8 cellular contexts compared by ENCODE assay signal in the genomic region with DNA sequence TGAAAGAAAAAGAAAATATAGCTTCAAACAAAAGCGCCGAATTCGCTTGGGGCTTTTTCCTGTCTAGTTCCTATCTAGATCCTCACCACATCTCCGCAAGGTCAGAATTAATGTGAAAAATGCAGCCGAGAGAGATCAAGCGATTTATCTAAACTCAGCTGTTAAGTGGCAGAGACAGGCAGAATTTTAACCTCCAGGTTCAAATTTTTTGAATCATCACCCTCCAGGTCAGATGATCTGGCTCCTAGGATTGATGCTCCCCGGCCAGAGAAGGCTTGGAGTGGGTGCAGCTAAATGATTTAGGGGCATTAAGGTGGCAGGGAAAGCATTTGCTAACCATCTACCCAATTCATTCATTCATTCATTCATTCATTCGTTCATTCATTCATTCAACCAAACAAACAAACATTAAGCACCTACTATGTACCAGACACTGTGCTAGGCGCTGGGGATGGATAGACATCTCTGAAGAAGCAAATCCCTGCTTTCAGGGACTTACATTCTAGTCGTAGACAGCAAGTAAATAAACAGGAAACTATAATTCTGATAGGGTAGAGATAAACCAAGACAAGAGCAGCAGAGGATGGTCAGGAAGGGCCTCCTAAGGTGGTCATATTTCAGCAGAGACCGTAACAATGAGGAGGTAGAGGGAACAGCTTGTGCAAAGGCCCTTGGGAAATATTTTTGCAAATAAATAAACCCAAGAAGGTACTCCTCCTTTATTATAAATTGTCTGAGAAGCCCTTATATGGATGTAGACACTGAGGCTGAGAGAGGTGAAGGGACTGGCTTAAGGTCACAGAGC. TPM values are rescaled to one million over a fixed set of nuclear protein-coding genes. Genes with fewer than 3 reads are reported as not detected.
DNase-seq lines count a peak whose midpoint lies in the region; ATAC-seq and TF ChIP-seq lines count a peak whose summit lies in the region.

No MANE protein-coding gene starts in this region.

- peak overlapping the region; percentile 23 for H3K4me3 ChIP-seq in mesendoderm (ENCODE audit: low read length)
- H3K4me3 ChIP-seq in aorta (ENCODE audit: low read length in 2 of 2), result no peak overlapping the region

- no peak for TF ChIP-seq CTCF in brain (conservative IDR thresholded peaks at IDR 0.05)

- peaks cover 26% of the 10 kb centered on the region for H3K36me3 Mint-ChIP-seq in stimulated activated naive CD8-positive, alpha-beta T cell treated with anti-CD3 and anti-CD28 coated beads, Interleukin-15, Interleukin-2, amounts not matched to agents 100 ng/mL and 50 ng/mL, for 24 hours (ENCODE audit: low read depth)
- H3K36me3 Mint-ChIP-seq in brain, result peaks cover 13% of the 10 kb centered on the region

- H3K27me3 ChIP-seq in mesendoderm (ENCODE audit: insufficient read depth, low read length, poor library complexity), result no peaks in the 10 kb centered on the region
- no peaks in the 10 kb centered on the region for H3K27me3 ChIP-seq in aorta (ENCODE audit: control insufficient read depth in 1 of 2, insufficient read depth in 2 of 2, low read length in 1 of 2)

- H3K23ac ChIP-seq in mesendoderm (ENCODE audit: low read length), result no peak overlapping the region

- intact Hi-C loops in aorta (cut with DNase I), result no loop called here

- peak overlapping the region; percentile 25 for H3K4ac ChIP-seq in mesendoderm (ENCODE audit: low read depth, low read length)

- no peak overlapping the region for H2BK5ac ChIP-seq in mesendoderm (ENCODE audit: low read length)

- H3K27ac Mint-ChIP-seq in stimulated activated naive CD8-positive, alpha-beta T cell treated with anti-CD3 and anti-CD28 coated beads, Interleukin-15, Interleukin-2, amounts not matched to agents 100 ng/mL and 50 ng/mL, for 24 hours, result peak overlapping the region; percentile 97
- H3K27ac Mint-ChIP-seq in brain, result peak overlapping the region; percentile 93 to 99 (median 99)

- H3K79me1 ChIP-seq in mesendoderm (ENCODE audit: low read length), result peaks cover 5% of the 10 kb centered on the region

- H2BK120ac ChIP-seq in mesendoderm (ENCODE audit: low read depth, low read length), result no peak overlapping the region

- no peak overlapping the region for H4K8ac ChIP-seq in mesendoderm (ENCODE audit: low read depth, low read length)

- H3K56ac ChIP-seq in mesendoderm (ENCODE audit: low read length), result peak overlapping the region; percentile 94

- peaks cover 68% of the 10 kb centered on the region for H3K4me1 Mint-ChIP-seq in stimulated activated naive CD8-positive, alpha-beta T cell treated with anti-CD3 and anti-CD28 coated beads, Interleukin-15, Interleukin-2, amounts not matched to agents 100 ng/mL and 50 ng/mL, for 24 hours (ENCODE audit: low read depth)
- peaks cover 74% of the 10 kb centered on the region for H3K4me1 Mint-ChIP-seq in brain

- peak overlapping the region; percentile 59 for H3K4me2 ChIP-seq in mesendoderm (ENCODE audit: low read length)

- peak overlapping the region; percentile 83 for H3K18ac ChIP-seq in mesendoderm (ENCODE audit: low read length)

- H3K79me2 ChIP-seq in mesendoderm (ENCODE audit: control insufficient read depth, insufficient read depth, low read length), result peaks cover 40% of the 10 kb centered on the region

- no peaks in the 10 kb centered on the region for H3K27me3 Mint-ChIP-seq in stimulated activated naive CD8-positive, alpha-beta T cell treated with anti-CD3 and anti-CD28 coated beads, Interleukin-15, Interleukin-2, amounts not matched to agents 100 ng/mL and 50 ng/mL, for 24 hours
- no peaks in the 10 kb centered on the region for H3K27me3 Mint-ChIP-seq in brain

- peak overlapping the region; percentile 92 for H3K4me3 Mint-ChIP-seq in stimulated activated naive CD8-positive, alpha-beta T cell treated with anti-CD3 and anti-CD28 coated beads, Interleukin-15, Interleukin-2, amounts not matched to agents 100 ng/mL and 50 ng/mL, for 24 hours
- H3K4me3 Mint-ChIP-seq in brain, result peak overlapping the region; percentile 93 to 98 (median 96)

- no peaks in the 10 kb centered on the region for H3K9me3 Mint-ChIP-seq in stimulated activated naive CD8-positive, alpha-beta T cell treated with anti-CD3 and anti-CD28 coated beads, Interleukin-15, Interleukin-2, amounts not matched to agents 100 ng/mL and 50 ng/mL, for 24 hours
- H3K9me3 Mint-ChIP-seq in brain, result no peaks in the 10 kb centered on the region

- no peaks in the 10 kb centered on the region for H3K9me3 ChIP-seq in aorta (ENCODE audit: control insufficient read depth, low read length)

- peak overlapping the region; percentile 82 for H3K9ac ChIP-seq in mesendoderm (ENCODE audit: low read length)

- no peaks in the 10 kb centered on the region for H3K36me3 ChIP-seq in mesendoderm (ENCODE audit: control insufficient read depth, insufficient read depth, low read length)
- no peaks in the 10 kb centered on the region for H3K36me3 ChIP-seq in aorta (ENCODE audit: control insufficient read depth in 1 of 2, insufficient read depth in 2 of 2, low read length in 1 of 2)

- no peak overlapping the region for H2AK5ac ChIP-seq in mesendoderm (ENCODE audit: low read length)

- no peak overlapping the region for H2BK15ac ChIP-seq in mesendoderm (replicated peaks; ENCODE audit: low read depth)

- H3K4me1 ChIP-seq in mesendoderm (ENCODE audit: control insufficient read depth, low read depth, low read length), result peaks cover 6% of the 10 kb centered on the region
- peaks cover 0 to 8% of the 10 kb centered on the region in 2 donors for H3K4me1 ChIP-seq in aorta (ENCODE audit: control insufficient read depth in 1 of 2, insufficient read depth in 2 of 2, low read length in 2 of 2)

- no peak for DNase-seq in stimulated activated naive CD8-positive, alpha-beta T cell treated with anti-CD3 and anti-CD28 coated beads, Interleukin-15, Interleukin-2, amounts not matched to agents 100 U/mL and 50 U/mL, for 24 hours
- no peak for DNase-seq in mesendoderm
- no peak for DNase-seq in aorta
- no peak for DNase-seq in NCI-H2196 (lab: John Stamatoyannopoulos, UW; ENCODE audit: unreplicated experiment)
- DNase-seq in GF-D8 (lab: John Stamatoyannopoulos, UW), result no peak
- DNase-seq in activated CD4-positive, alpha-beta T cell treated with anti-CD3 and anti-CD28 coated beads for 48 hours, result no peak

- H3K27ac ChIP-seq in mesendoderm (ENCODE audit: low read depth, low read length), result peak overlapping the region; percentile 24
- peak overlapping the region; percentile 5 to 93 for H3K27ac ChIP-seq in aorta (ENCODE audit: low read depth in 1 of 2, low read length in 2 of 2)

- WGBS in mesendoderm (ENCODE audit: extremely low coverage, insufficient coverage, low lambda C conversion rate), result no CpG with 5 or more reads among the region's 11 CpGs
- 17% methylated on average over 11 of the region's 11 CpGs for WGBS in aorta, 2 donors

- H4K5ac ChIP-seq in mesendoderm (ENCODE audit: low read length), result no peak overlapping the region

- ATAC-seq in stimulated activated naive CD8-positive, alpha-beta T cell treated with anti-CD3 and anti-CD28 coated beads, Interleukin-15, Interleukin-2, amounts not matched to agents 100 U/mL and 50 U/mL, for 24 hours, result no peak
- no peak for ATAC-seq in aorta (ENCODE audit: low FRiP score)

RNA-seq across cellular contexts. Expression of a gene that starts 0.7 kb away (rescaled TPM):
- polyA plus RNA-seq in brain (ENCODE audit: insufficient read depth, low read depth, low replicate concordance) (166 TPM), aorta (10 to 100 TPM; 54.2 to 59.9 TPM)
- polyA plus RNA-seq in mesendoderm (2013, experiment 1 of 2), result 280 TPM
- polyA plus RNA-seq in mesendoderm (2013, experiment 2 of 2), result 273 TPM
- total RNA-seq in aorta, result 100 to 1,000 TPM; 106 to 107 TPM

RNA-seq across cellular contexts. Expression of a gene that starts 39.9 kb away (rescaled TPM):
- polyA plus RNA-seq in brain (ENCODE audit: insufficient read depth, low read depth, low replicate concordance) (45.1 TPM), aorta (10 to 100 TPM in 1 of 2 donors, 1 to 10 TPM in 1; 6.5 to 13.9 TPM)
- 59.8 TPM for polyA plus RNA-seq in mesendoderm (2013, experiment 1 of 2)
- 57.8 TPM for polyA plus RNA-seq in mesendoderm (2013, experiment 2 of 2)
- total RNA-seq in aorta, result 10 to 100 TPM; 17.2 to 22.6 TPM
